ENCODE assay signal across 23 cellular contexts in genomic region chr6:84756466-84756865, GRCh38. TPM values are rescaled to one million over a fixed set of nuclear protein-coding genes. Genes with fewer than 3 reads are reported as not detected.
DNase-seq lines count a peak whose midpoint lies in the region; ATAC-seq, FAIRE-seq and TF ChIP-seq lines count a peak whose summit lies in the region.
"Had no signal": no experiment of that assay in that cellular context is flagged by ENCODE, and none has a peak within 500 bp of the region (broad histone marks: within the 10 kb centered on the region; RNA-seq: fewer than 3 reads in every experiment).

No MANE protein-coding gene starts in this region.

- H2BK12ac ChIP-seq in trophoblast cell (ENCODE audit: low read length) = no peak overlapping the region

- no CpG with 5 or more reads among the region's 7 CpGs for WGBS in trophoblast cell (ENCODE audit: extremely low coverage, insufficient coverage, insufficient read length)

- no peak overlapping the region for H4K8ac ChIP-seq in trophoblast cell (ENCODE audit: low read depth, low read length)

- FAIRE-seq in GM12892 (lab: Jason Lieb, UNC) (peak; percentile 44), HTR-8/SVneo (lab: Jason Lieb, UNC) (peak; percentile 40)
- FAIRE-seq: GM12891, GM18507, HepG2, RCC 7860 had no signal

- H4K12ac ChIP-seq in trophoblast cell (ENCODE audit: low read depth, low read length) = no peak overlapping the region

- no peak overlapping the region for H3K23ac ChIP-seq in trophoblast cell (ENCODE audit: low read length)

- DNase-seq in GM12892 (ENCODE audit: insufficient read length) (no peak), HTR-8/SVneo (ENCODE audit: insufficient read length, low spot score) (no peak), brain microvascular endothelial cell (no peak), trophoblast cell (no peak), T-helper 2 cell (no peak), GM19238 (ENCODE audit: insufficient read length, low spot score) (no peak)
- no peak for DNase-seq in activated CD4-positive, CD25-positive, alpha-beta regulatory T cell treated with anti-CD3 and anti-CD28 coated beads, Interleukin-2, amount 50 U/mL, for 72 hours
- DNase-seq: CD4-positive, CD25-positive, alpha-beta regulatory T cell; DND-41; KBM-7; NCI-H1092; NCI-H1436; NCI-H1930; NCI-H345; NCI-H524; NCI-H774; OCI-M1 had no signal

- H3K4me2 ChIP-seq in trophoblast cell (ENCODE audit: low read length) = no peak overlapping the region

- no peak overlapping the region for H3K18ac ChIP-seq in trophoblast cell (ENCODE audit: low read length)

- no peak for TF ChIP-seq CTCF in brain microvascular endothelial cell (IDR thresholded peaks at IDR 0.05; ENCODE audit: low read depth, low read length, missing control alignments)

- H4K91ac ChIP-seq in trophoblast cell (ENCODE audit: low read depth, low read length) = no peak overlapping the region

- H2BK120ac ChIP-seq in trophoblast cell (ENCODE audit: insufficient read depth, low read length, poor library complexity) = no peak overlapping the region

- H3K79me2 ChIP-seq in trophoblast cell (ENCODE audit: control insufficient read depth, insufficient read depth, low read length, poor library complexity) = no peaks in the 10 kb centered on the region

- no peak overlapping the region for H3K9ac ChIP-seq in trophoblast cell (ENCODE audit: low read length)

- H2BK5ac ChIP-seq in trophoblast cell (ENCODE audit: low read depth, low read length, poor library complexity) = no peak overlapping the region

- H3K27ac ChIP-seq in brain microvascular endothelial cell (peak overlapping the region; percentile 25), trophoblast cell (ENCODE audit: low read depth, low read length) (no peak overlapping the region)
- H3K27ac ChIP-seq: SJSA1 had no signal

- no peaks in the 10 kb centered on the region for H3K79me1 ChIP-seq in trophoblast cell (ENCODE audit: low read length)

- TF ChIP-seq POLR2A in GM12892 (IDR thresholded peaks at IDR 0.05; ENCODE audit: low read depth, low read length) = no peak

- H3K4me1 ChIP-seq in trophoblast cell (ENCODE audit: control insufficient read depth in 1 of 2, insufficient read depth in 2 of 2, low read length in 2 of 2) = no peaks in the 10 kb centered on the region

- in situ Hi-C loops in brain microvascular endothelial cell (cut with HindIII; ENCODE audit: low pct_ligation_motif_present, low sequenced_read_pairs) = no loop called here

- H3K36me3 ChIP-seq in brain microvascular endothelial cell (replicated peaks) (peaks cover 39% of the 10 kb centered on the region), trophoblast cell (ENCODE audit: control insufficient read depth in 1 of 2, insufficient read depth in 2 of 2, low read length in 2 of 2) (no peaks in the 10 kb centered on the region)

- H3K9me3 ChIP-seq in trophoblast cell (ENCODE audit: insufficient read depth, low read depth, low read length) = no peaks in the 10 kb centered on the region
- H3K9me3 ChIP-seq: SJSA1 had no signal

- no peak overlapping the region for H3K4ac ChIP-seq in trophoblast cell (ENCODE audit: low read depth, low read length)

- H3K27me3 ChIP-seq in brain microvascular endothelial cell (replicated peaks) = no peaks in the 10 kb centered on the region
- no peaks in the 10 kb centered on the region for H3K27me3 ChIP-seq in trophoblast cell (ENCODE audit: insufficient read depth, low read length)
- H3K27me3 ChIP-seq: SJSA1 had no signal

- peak overlapping the region; percentile 3 for H3K4me3 ChIP-seq in brain microvascular endothelial cell (ENCODE audit: low read depth, low read length)
- peak overlapping the region; percentile 12 for H3K4me3 ChIP-seq in trophoblast cell (ENCODE audit: low read depth, low read length)
- H3K4me3 ChIP-seq: SJSA1 had no signal

- no peak for ATAC-seq in HG02642 (IDR thresholded peaks at IDR 0.05; ENCODE audit: poor library complexity, unreplicated experiment)
- ATAC-seq: HepG2 had no signal

- H3K14ac ChIP-seq in trophoblast cell (ENCODE audit: low read length) = no peak overlapping the region

- no peak overlapping the region for H2AK5ac ChIP-seq in trophoblast cell (ENCODE audit: low read length)

- no peak overlapping the region for H2AFZ ChIP-seq in trophoblast cell (ENCODE audit: insufficient read depth, low read length, poor library complexity)

RNA-seq across cellular contexts. Expression of gene TBX18, which starts 7.9 kb away (rescaled TPM):
- not detected for polyA plus RNA-seq in GM12892 (2012; ENCODE audit: missing spikeins)
- polyA plus RNA-seq in trophoblast cell (2013) = 0.19 and 0.21 TPM in 2 replicates
- polyA plus RNA-seq: CD4-positive, CD25-positive, alpha-beta regulatory T cell; HepG2 had no signal
